9 cellular contexts compared by ENCODE assay signal in the genomic region with DNA sequence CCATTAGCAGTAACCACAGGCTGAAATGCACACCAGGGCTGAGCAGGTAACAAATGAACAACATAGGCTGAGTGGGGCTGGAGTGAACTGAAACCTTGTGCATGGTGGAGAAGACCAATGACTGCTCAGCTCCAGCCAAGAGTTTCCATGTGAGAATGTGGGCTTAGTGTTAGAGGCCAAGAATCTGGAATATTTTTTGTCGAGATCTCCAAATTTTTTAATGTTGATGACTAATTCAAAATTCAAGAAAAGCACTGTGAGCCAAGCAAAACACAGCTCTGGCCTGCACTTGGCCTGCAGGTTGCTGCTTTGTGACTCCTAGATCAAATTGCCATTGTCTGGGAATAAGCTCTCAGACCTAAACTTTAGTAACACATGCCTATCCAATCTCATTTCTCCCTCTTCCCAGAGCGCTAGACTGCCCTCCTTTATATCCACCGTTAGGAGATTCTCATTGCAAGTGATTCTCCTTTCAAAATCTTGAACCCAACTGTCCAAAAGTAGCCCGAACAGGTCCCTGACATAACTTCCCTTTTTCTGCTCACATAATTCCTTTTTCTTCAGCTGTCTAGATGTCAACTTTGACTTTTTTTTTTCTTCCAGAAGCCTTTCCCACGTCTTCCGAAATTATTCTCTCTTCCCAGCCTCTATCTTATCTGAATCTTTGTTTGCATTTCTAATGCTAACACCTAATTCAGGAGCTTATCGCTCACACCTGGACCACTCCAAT. TPM values are rescaled to one million over a fixed set of nuclear protein-coding genes. Genes with fewer than 3 reads are reported as not detected.
DNase-seq lines count a peak whose midpoint lies in the region; ATAC-seq, FAIRE-seq and TF ChIP-seq lines count a peak whose summit lies in the region.
"Had no signal": no experiment of that assay in that cellular context is flagged by ENCODE, and none has a peak within 500 bp of the region (broad histone marks: within the 10 kb centered on the region; RNA-seq: fewer than 3 reads in every experiment).

No MANE protein-coding gene starts in this region.

- POLR2A ChIA-PET in HepG2 (lab: Yijun Ruan, JAX), result no interaction called here

- BruUV-seq in HepG2 (replicated peaks; lab: Mats Ljungman, UMichigan), result no TSS peak

- peak overlapping the region; percentile 76 for H3K4me2 ChIP-seq in HepG2 (ENCODE audit: low read depth, low read length)

- no peaks in the 10 kb centered on the region for H4K20me1 ChIP-seq in HepG2 (ENCODE audit: insufficient read depth, low read length)

- no peak overlapping the region for H2AFZ ChIP-seq in HepG2 (ENCODE audit: low read length)

- H3K27me3 ChIP-seq in HepG2 (ENCODE audit: control insufficient read depth in 1 of 2, insufficient read depth in 2 of 2, low read length in 2 of 2), result no peaks in the 10 kb centered on the region
- H3K27me3 ChIP-seq in upper lobe of left lung, result no peaks in the 10 kb centered on the region

- peaks cover 80% of the 10 kb centered on the region for H3K4me1 Mint-ChIP-seq in activated CD8-positive, alpha-beta memory T cell treated with anti-CD3 and anti-CD28 coated beads, Interleukin-2, amount 10 ng/mL, durations not matched to agents 7 days and 5 days

- no peaks in the 10 kb centered on the region for H3K27me3 Mint-ChIP-seq in activated CD8-positive, alpha-beta memory T cell treated with anti-CD3 and anti-CD28 coated beads, Interleukin-2, amount 10 ng/mL, durations not matched to agents 7 days and 5 days

- no peak overlapping the region for H3K9ac ChIP-seq in HepG2 (ENCODE audit: insufficient read depth, low read depth, low read length)

- H3K36me3 Mint-ChIP-seq in activated CD8-positive, alpha-beta memory T cell treated with anti-CD3 and anti-CD28 coated beads, Interleukin-2, amount 10 ng/mL, durations not matched to agents 7 days and 5 days, result peaks cover 46% of the 10 kb centered on the region

- ATAC-seq in activated CD8-positive, alpha-beta memory T cell treated with anti-CD3 and anti-CD28 coated beads, Interleukin-2, amount 10 ng/mL, durations not matched to agents 7 days and 5 days, result no peak
- ATAC-seq in HepG2 (peak; percentile 4; the same call in 1 of the 3 replicates), upper lobe of left lung (ENCODE audit: low FRiP score in 2 of 2) (peak in 1 of 2 donors; percentile 60), HG03280 (IDR thresholded peaks at IDR 0.05; ENCODE audit: unreplicated experiment) (no peak), HG02870 (IDR thresholded peaks at IDR 0.05; ENCODE audit: unreplicated experiment) (no peak), GM18873 (IDR thresholded peaks at IDR 0.05; ENCODE audit: low FRiP score, unreplicated experiment) (no peak)

- H3K36me3 ChIP-seq in HepG2 (replicated peaks in 1 of 2; ENCODE audit: control insufficient read depth in 1 of 2, insufficient read depth in 2 of 2, low read length in 2 of 2), result no peaks in the 10 kb centered on the region
- no peaks in the 10 kb centered on the region for H3K36me3 ChIP-seq in upper lobe of left lung

- H3K27ac Mint-ChIP-seq in activated CD8-positive, alpha-beta memory T cell treated with anti-CD3 and anti-CD28 coated beads, Interleukin-2, amount 10 ng/mL, durations not matched to agents 7 days and 5 days, result peak overlapping the region; percentile 16

- FAIRE-seq in HepG2 (lab: Jason Lieb, UNC), result no peak

- no peaks in the 10 kb centered on the region for H3K79me2 ChIP-seq in HepG2 (ENCODE audit: insufficient read depth, low read length)

- no peak overlapping the region for H3K4me3 Mint-ChIP-seq in activated CD8-positive, alpha-beta memory T cell treated with anti-CD3 and anti-CD28 coated beads, Interleukin-2, amount 10 ng/mL, durations not matched to agents 7 days and 5 days

- no peak for TF ChIP-seq CTCF in astrocyte of the spinal cord (IDR thresholded peaks at IDR 0.05; ENCODE audit: low read depth, low read length)
- TF ChIP-seq CTCF in HepG2 (CRISPR knock-in tag; IDR thresholded peaks at IDR 0.05), result no peak
- no peak for TF ChIP-seq CTCF in upper lobe of left lung (IDR thresholded peaks at IDR 0.05)

- peaks cover 65% of the 10 kb centered on the region for H3K4me1 ChIP-seq in HepG2 (ENCODE audit: insufficient read depth, low read length)
- H3K4me1 ChIP-seq in upper lobe of left lung, result peaks cover 80 to 94% (median 80%) of the 10 kb centered on the region in 4 donors

- TF ChIP-seq RAD21 in HepG2 (CRISPR knock-in tag; IDR thresholded peaks at IDR 0.05), result no peak

- TF ChIP-seq EP300 in HepG2 (IDR thresholded peaks at IDR 0.05; ENCODE audit: low read depth in 2 of 2, low read length in 2 of 2) (no peak), HepG2 (CRISPR knock-in tag; IDR thresholded peaks at IDR 0.05; ENCODE audit: borderline replicate concordance) (no peak), upper lobe of left lung (IDR thresholded peaks at IDR 0.05) (no peak)

- H3K27ac ChIP-seq in HepG2 (ENCODE audit: extremely low read length, insufficient read depth, low read length) (peak overlapping the region; percentile 69), upper lobe of left lung (peak overlapping the region; percentile 72 to 97 (median 82))

- H3K9me3 ChIP-seq in HepG2 (ENCODE audit: low read length) (no peaks in the 10 kb centered on the region), upper lobe of left lung (no peaks in the 10 kb centered on the region)

- H3K4me3 ChIP-seq in astrocyte of the spinal cord (ENCODE audit: low read depth, low read length) (no peak overlapping the region), HepG2 (replicated peaks in 1 of 3; ENCODE audit: insufficient read depth in 1 of 3, low read depth in 2 of 3, low read length in 3 of 3) (no peak overlapping the region), upper lobe of left lung (no peak overlapping the region)

- intact Hi-C loops in HepG2 (cut with micrococcal nuclease; ENCODE audit: unreplicated experiment), result no loop called here

- no peak for TF ChIP-seq POLR2A in HepG2 (IDR thresholded peaks at IDR 0.05; ENCODE audit: insufficient read depth in 1 of 2, low read depth in 2 of 2, low read length in 2 of 2)
- no peak for TF ChIP-seq POLR2A in upper lobe of left lung (IDR thresholded peaks at IDR 0.05)

- DNase-seq in activated CD8-positive, alpha-beta memory T cell treated with anti-CD3 and anti-CD28 coated beads, Interleukin-2, amount 10 ng/mL, durations not matched to agents 7 days and 5 days, result no peak
- DNase-seq in activated CD8-positive, alpha-beta memory T cell treated with anti-CD3 and anti-CD28 coated beads, Interleukin-2, amount 50 U/mL, for 4 hours, result no peak
- DNase-seq in astrocyte of the spinal cord (ENCODE audit: low read depth, low spot score) (peak; percentile 85), HepG2 (ENCODE audit: low spot score) (no peak), upper lobe of left lung (no peak)
- DNase-seq: GOT3 had no signal

- in situ Hi-C loops in astrocyte of the spinal cord (cut with HindIII; ENCODE audit: low sequenced_read_pairs), result no loop called here
- in situ Hi-C loops in HepG2 (cut with HindIII; ENCODE audit: extremely low pct_ligation_motif_present, low pct_unique_long_range_greater_than_20kb), result no loop called here

- no peaks in the 10 kb centered on the region for H3K9me3 Mint-ChIP-seq in activated CD8-positive, alpha-beta memory T cell treated with anti-CD3 and anti-CD28 coated beads, Interleukin-2, amount 10 ng/mL, durations not matched to agents 7 days and 5 days (ENCODE audit: low read depth)

- 92% methylated on average over 7 of the region's 7 CpGs for WGBS in HepG2 (ENCODE audit: low lambda C conversion rate)
- WGBS in upper lobe of left lung, 2 donors, result 42 to 53% methylated on average over 7 of the region's 7 CpGs

- CTCF ChIA-PET in activated CD8-positive, alpha-beta memory T cell treated with anti-CD3 and anti-CD28 coated beads, Interleukin-2, amount 10 ng/mL, durations not matched to agents 7 days and 5 days (lab: Charles Lee), result no interaction called here
- CTCF ChIA-PET in HepG2 (lab: Yijun Ruan, JAX; ENCODE audit: low intra/inter-chr PET ratio, low total read pairs), result no interaction called here

RNA-seq across cellular contexts. Expression of a gene that starts 7.5 kb away (rescaled TPM):
- 10 to 100 TPM; 79.8 to 86.4 TPM for total RNA-seq in activated CD8-positive, alpha-beta memory T cell treated with anti-CD3 and anti-CD28 coated beads, Interleukin-2, amount 10 ng/mL, durations not matched to agents 7 days and 5 days
- total RNA-seq in HepG2 (2016; rRNA removed; fragmentation: Illumina TruSeq; extraction: Trizol), result 19.4 and 25.9 TPM in 2 replicates
- total RNA-seq in HepG2 (2016; cell fraction: cytosol; rRNA removed; fragmentation: Illumina TruSeq; extraction: Trizol; ENCODE audit: low read depth), result 14.8 and 16.6 TPM in 2 replicates
- total RNA-seq in HepG2 (2016; cell fraction: insoluble cytoplasmic fraction; rRNA removed; fragmentation: Illumina TruSeq; extraction: Trizol), result 19.9 and 25.8 TPM in 2 replicates
- total RNA-seq in HepG2 (2016; cell fraction: membrane; rRNA removed; fragmentation: Illumina TruSeq; extraction: Trizol), result 20.2 and 21.7 TPM in 2 replicates
- 7.5 and 8.5 TPM in 2 replicates for total RNA-seq in HepG2 (2016; cell fraction: nucleus; rRNA removed; fragmentation: Illumina TruSeq; extraction: Trizol)
- polyA plus RNA-seq in HepG2 (2011; rRNA removed), result 17.5 and 19.3 TPM in 2 replicates
- 15.4 and 18.8 TPM in 2 replicates for polyA plus RNA-seq in HepG2 (2011; cell fraction: cytosol; rRNA removed)
- polyA plus RNA-seq in HepG2 (2011; cell fraction: nucleus; rRNA removed), result 7.0 and 7.3 TPM in 2 replicates
- 7.7 and 8.6 TPM in 2 replicates for polyA plus RNA-seq in HepG2 (2012)
- polyA plus RNA-seq in HepG2 (2016; cell fraction: cytosol; fragmentation: Illumina TruSeq; extraction: Trizol; ENCODE audit: low read depth), result 13.3 and 13.9 TPM in 2 replicates
- polyA plus RNA-seq in HepG2 (2016; cell fraction: insoluble cytoplasmic fraction; fragmentation: Illumina TruSeq; extraction: Trizol; ENCODE audit: low read depth), result 20.1 and 20.6 TPM in 2 replicates
- polyA plus RNA-seq in HepG2 (2016; cell fraction: membrane; fragmentation: Illumina TruSeq; extraction: Trizol; ENCODE audit: low read depth), result 15.0 and 15.1 TPM in 2 replicates
- polyA plus RNA-seq in HepG2 (2016; cell fraction: nucleus; fragmentation: Illumina TruSeq; extraction: Trizol; ENCODE audit: insufficient read depth, low read depth), result 7.2 and 10.5 TPM in 2 replicates
- polyA minus RNA-seq in HepG2 (2011; rRNA and poly(A)+ RNA removed; ENCODE audit: low replicate concordance), result 17.0 and 23.7 TPM in 2 replicates
- 8.4 and 13.7 TPM in 2 replicates for polyA minus RNA-seq in HepG2 (2011; cell fraction: cytosol; rRNA and poly(A)+ RNA removed)
- polyA minus RNA-seq in HepG2 (2011; cell fraction: nucleus; rRNA and poly(A)+ RNA removed), result 8.0 and 12.3 TPM in 2 replicates
- 100 to 1,000 TPM in 4 of 6 donors, 10 to 100 TPM in 2; 74.7 to 181 (median 110) TPM for total RNA-seq in upper lobe of left lung

RNA-seq across cellular contexts. Expression of a gene that starts 55.2 kb away (rescaled TPM):
- 10 to 100 TPM; 33.6 to 35.7 TPM for total RNA-seq in activated CD8-positive, alpha-beta memory T cell treated with anti-CD3 and anti-CD28 coated beads, Interleukin-2, amount 10 ng/mL, durations not matched to agents 7 days and 5 days
- total RNA-seq in HepG2 (2016; rRNA removed; fragmentation: Illumina TruSeq; extraction: Trizol), result 44.3 and 67.5 TPM in 2 replicates
- 9.7 and 14.1 TPM in 2 replicates for total RNA-seq in HepG2 (2016; cell fraction: cytosol; rRNA removed; fragmentation: Illumina TruSeq; extraction: Trizol; ENCODE audit: low read depth)
- total RNA-seq in HepG2 (2016; cell fraction: insoluble cytoplasmic fraction; rRNA removed; fragmentation: Illumina TruSeq; extraction: Trizol), result 45.6 and 82.4 TPM in 2 replicates
- total RNA-seq in HepG2 (2016; cell fraction: membrane; rRNA removed; fragmentation: Illumina TruSeq; extraction: Trizol), result 37.2 and 39.9 TPM in 2 replicates
- 21.7 and 23.9 TPM in 2 replicates for total RNA-seq in HepG2 (2016; cell fraction: nucleus; rRNA removed; fragmentation: Illumina TruSeq; extraction: Trizol)
- 10.0 and 11.8 TPM in 2 replicates for polyA plus RNA-seq in HepG2 (2011; rRNA removed)
- polyA plus RNA-seq in HepG2 (2011; cell fraction: cytosol; rRNA removed), result 7.2 and 9.3 TPM in 2 replicates
- polyA plus RNA-seq in HepG2 (2011; cell fraction: nucleus; rRNA removed), result 5.0 and 5.5 TPM in 2 replicates
- 31.1 and 38.9 TPM in 2 replicates for polyA plus RNA-seq in HepG2 (2012)
- 4.7 and 5.4 TPM in 2 replicates for polyA plus RNA-seq in HepG2 (2016; cell fraction: cytosol; fragmentation: Illumina TruSeq; extraction: Trizol; ENCODE audit: low read depth)
- 54.5 and 55.8 TPM in 2 replicates for polyA plus RNA-seq in HepG2 (2016; cell fraction: insoluble cytoplasmic fraction; fragmentation: Illumina TruSeq; extraction: Trizol; ENCODE audit: low read depth)
- polyA plus RNA-seq in HepG2 (2016; cell fraction: membrane; fragmentation: Illumina TruSeq; extraction: Trizol; ENCODE audit: low read depth), result 16.2 and 20.1 TPM in 2 replicates
- polyA plus RNA-seq in HepG2 (2016; cell fraction: nucleus; fragmentation: Illumina TruSeq; extraction: Trizol; ENCODE audit: insufficient read depth, low read depth), result 27.7 and 30.6 TPM in 2 replicates
- polyA minus RNA-seq in HepG2 (2011; rRNA and poly(A)+ RNA removed; ENCODE audit: low replicate concordance), result 11.2 and 14.4 TPM in 2 replicates
- 15.0 and 20.2 TPM in 2 replicates for polyA minus RNA-seq in HepG2 (2011; cell fraction: cytosol; rRNA and poly(A)+ RNA removed)
- polyA minus RNA-seq in HepG2 (2011; cell fraction: nucleus; rRNA and poly(A)+ RNA removed), result 11.6 and 13.8 TPM in 2 replicates
- total RNA-seq in upper lobe of left lung, result 10 to 100 TPM; 20.9 to 51.6 (median 36.9) TPM
